Comparison of ENCODE assay signal across 1 cellular context in the genomic region with DNA sequence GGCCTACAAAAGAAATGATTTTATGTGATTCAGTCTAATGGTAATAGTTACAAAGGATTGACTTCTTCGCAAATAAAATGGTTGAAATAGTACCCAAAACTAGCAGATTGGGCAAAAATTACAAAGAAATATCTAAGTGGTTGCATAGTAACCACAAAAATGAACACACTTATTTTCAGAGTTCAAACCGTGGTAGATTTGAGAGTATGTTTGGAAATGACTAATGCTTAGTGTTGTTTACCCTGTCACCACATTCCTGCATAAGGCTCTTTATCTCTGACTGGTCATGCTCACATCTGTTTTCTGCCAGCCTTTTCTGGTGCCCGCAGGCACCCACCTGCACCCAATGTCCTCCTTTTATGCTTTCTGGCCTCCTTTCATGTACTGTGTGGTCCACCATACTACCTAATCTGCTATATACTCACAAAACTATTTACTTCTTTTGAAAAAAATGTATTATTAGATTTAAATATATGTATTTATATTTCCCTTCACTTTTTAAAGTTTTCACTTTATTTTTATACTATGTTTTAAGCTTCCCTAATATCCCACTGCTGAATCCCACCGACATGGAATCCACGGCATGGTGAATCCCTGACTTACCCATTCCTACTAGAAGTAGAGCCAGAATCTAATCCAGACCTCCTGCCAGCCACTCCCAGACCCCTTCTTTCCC.
TF ChIP-seq lines count a peak whose summit lies in the region.

No MANE protein-coding gene starts in this region.

TF ChIP-seq in K562, 482 proteins besides CTCF, POLR2A, EP300 and RAD21 (continued from another document):
- TF ChIP-seq, protein P1, sequence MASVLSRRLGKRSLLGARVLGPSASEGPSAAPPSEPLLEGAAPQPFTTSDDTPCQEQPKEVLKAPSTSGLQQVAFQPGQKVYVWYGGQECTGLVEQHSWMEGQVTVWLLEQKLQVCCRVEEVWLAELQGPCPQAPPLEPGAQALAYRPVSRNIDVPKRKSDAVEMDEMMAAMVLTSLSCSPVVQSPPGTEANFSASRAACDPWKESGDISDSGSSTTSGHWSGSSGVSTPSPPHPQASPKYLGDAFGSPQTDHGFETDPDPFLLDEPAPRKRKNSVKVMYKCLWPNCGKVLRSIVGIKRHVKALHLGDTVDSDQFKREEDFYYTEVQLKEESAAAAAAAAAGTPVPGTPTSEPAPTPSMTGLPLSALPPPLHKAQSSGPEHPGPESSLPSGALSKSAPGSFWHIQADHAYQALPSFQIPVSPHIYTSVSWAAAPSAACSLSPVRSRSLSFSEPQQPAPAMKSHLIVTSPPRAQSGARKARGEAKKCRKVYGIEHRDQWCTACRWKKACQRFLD (CRISPR knock-in tag; IDR thresholded peaks at IDR 0.05) = no peak
- TF ChIP-seq KDM4B (IDR thresholded peaks at IDR 0.05; ENCODE audit: borderline replicate concordance in 2 of 2, low read depth in 1 of 2) (no peak), CREM (IDR thresholded peaks at IDR 0.05; ENCODE audit: low read depth) (peak; percentile 42; the same call in 1 of the 2 replicates), FOXK2 (conservative IDR thresholded peaks at IDR 0.05 in 1 of 2, IDR thresholded peaks at IDR 0.05 in 1 of 2; ENCODE audit: low read depth in 2 of 2) (peak; percentile 55 to 56; a peak in 1 of 4 replicates), SMARCA4 (IDR thresholded peaks at IDR 0.05) (peak; percentile 88)
- TF ChIP-seq, protein P2, sequence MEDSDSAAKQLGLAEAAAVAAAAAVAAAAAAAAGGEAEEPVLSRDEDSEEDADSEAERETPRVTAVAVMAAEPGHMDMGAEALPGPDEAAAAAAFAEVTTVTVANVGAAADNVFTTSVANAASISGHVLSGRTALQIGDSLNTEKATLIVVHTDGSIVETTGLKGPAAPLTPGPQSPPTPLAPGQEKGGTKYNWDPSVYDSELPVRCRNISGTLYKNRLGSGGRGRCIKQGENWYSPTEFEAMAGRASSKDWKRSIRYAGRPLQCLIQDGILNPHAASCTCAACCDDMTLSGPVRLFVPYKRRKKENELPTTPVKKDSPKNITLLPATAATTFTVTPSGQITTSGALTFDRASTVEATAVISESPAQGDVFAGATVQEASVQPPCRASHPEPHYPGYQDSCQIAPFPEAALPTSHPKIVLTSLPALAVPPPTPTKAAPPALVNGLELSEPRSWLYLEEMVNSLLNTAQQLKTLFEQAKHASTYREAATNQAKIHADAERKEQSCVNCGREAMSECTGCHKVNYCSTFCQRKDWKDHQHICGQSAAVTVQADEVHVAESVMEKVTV (CRISPR knock-in tag; IDR thresholded peaks at IDR 0.05) = 0 out of 2 replicates have a peak, but pooled peaks have one; percentile 17
- TF ChIP-seq, protein P3, sequence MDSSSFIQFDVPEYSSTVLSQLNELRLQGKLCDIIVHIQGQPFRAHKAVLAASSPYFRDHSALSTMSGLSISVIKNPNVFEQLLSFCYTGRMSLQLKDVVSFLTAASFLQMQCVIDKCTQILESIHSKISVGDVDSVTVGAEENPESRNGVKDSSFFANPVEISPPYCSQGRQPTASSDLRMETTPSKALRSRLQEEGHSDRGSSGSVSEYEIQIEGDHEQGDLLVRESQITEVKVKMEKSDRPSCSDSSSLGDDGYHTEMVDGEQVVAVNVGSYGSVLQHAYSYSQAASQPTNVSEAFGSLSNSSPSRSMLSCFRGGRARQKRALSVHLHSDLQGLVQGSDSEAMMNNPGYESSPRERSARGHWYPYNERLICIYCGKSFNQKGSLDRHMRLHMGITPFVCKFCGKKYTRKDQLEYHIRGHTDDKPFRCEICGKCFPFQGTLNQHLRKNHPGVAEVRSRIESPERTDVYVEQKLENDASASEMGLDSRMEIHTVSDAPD (CRISPR knock-in tag; IDR thresholded peaks at IDR 0.05) = no peak
- TF ChIP-seq, protein P4, sequence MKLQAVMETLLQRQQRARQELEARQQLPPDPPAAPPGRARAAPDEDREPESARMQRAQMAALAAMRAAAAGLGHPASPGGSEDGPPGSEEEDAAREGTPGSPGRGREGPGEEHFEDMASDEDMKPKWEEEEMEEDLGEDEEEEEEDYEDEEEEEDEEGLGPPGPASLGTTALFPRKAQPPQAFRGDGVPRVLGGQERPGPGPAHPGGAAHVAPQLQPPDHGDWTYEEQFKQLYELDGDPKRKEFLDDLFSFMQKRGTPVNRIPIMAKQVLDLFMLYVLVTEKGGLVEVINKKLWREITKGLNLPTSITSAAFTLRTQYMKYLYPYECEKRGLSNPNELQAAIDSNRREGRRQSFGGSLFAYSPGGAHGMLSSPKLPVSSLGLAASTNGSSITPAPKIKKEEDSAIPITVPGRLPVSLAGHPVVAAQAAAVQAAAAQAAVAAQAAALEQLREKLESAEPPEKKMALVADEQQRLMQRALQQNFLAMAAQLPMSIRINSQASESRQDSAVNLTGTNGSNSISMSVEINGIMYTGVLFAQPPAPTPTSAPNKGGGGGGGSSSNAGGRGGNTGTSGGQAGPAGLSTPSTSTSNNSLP (IDR thresholded peaks at IDR 0.05; ENCODE audit: borderline replicate concordance, low read depth, low read length) = no peak
- TF ChIP-seq, protein P5, sequence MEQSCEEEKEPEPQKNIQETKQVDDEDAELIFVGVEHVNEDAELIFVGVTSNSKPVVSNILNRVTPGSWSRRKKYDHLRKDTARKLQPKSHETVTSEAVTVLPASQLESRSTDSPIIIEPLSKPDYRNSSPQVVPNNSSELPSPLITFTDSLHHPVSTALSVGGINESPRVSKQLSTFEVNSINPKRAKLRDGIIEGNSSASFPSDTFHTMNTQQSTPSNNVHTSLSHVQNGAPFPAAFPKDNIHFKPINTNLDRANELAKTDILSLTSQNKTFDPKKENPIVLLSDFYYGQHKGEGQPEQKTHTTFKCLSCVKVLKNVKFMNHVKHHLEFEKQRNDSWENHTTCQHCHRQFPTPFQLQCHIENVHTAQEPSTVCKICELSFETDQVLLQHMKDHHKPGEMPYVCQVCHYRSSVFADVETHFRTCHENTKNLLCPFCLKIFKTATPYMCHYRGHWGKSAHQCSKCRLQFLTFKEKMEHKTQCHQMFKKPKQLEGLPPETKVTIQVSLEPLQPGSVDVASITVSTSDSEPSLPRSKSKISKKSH (CRISPR knock-in tag; IDR thresholded peaks at IDR 0.05) = no peak
